1 cellular context compared by ENCODE assay signal in genomic region chr12:88052686-88053085, GRCh38.
TF ChIP-seq lines count a peak whose summit lies in the region.

No MANE protein-coding gene starts in this region.

TF ChIP-seq in K562, 482 proteins besides CTCF, POLR2A, EP300 and RAD21 (continued from another document):
- TF ChIP-seq CTCFL (IDR thresholded peaks at IDR 0.05; ENCODE audit: borderline replicate concordance, insufficient read depth, low read depth, low read length, poor library complexity, severe bottlenecking) (peak; percentile 33), ARID4B (CRISPR knock-in tag; IDR thresholded peaks at IDR 0.05) (no peak), ZNF77 (CRISPR knock-in tag; IDR thresholded peaks at IDR 0.05) (no peak), SAFB2 (IDR thresholded peaks at IDR 0.05; ENCODE audit: borderline replicate concordance, low read depth, low read length, severe bottlenecking) (no peak), FOXJ2 (tag; IDR thresholded peaks at IDR 0.05) (no peak), SMARCA5 (IDR thresholded peaks at IDR 0.05) (no peak), ZSCAN32 (CRISPR knock-in tag; IDR thresholded peaks at IDR 0.05) (no peak), ZNF830 (CRISPR knock-in tag; IDR thresholded peaks at IDR 0.05) (no peak), THRAP3 (IDR thresholded peaks at IDR 0.05; ENCODE audit: borderline replicate concordance) (no peak), PURB (CRISPR knock-in tag; IDR thresholded peaks at IDR 0.05; ENCODE audit: low read depth) (no peak), NR1H2 (CRISPR knock-in tag; IDR thresholded peaks at IDR 0.05) (no peak), MLX (CRISPR knock-in tag; conservative IDR thresholded peaks at IDR 0.05) (no peak), HCFC1 (IDR thresholded peaks at IDR 0.05; ENCODE audit: low read depth, low read length) (no peak), ZNF407 (IDR thresholded peaks at IDR 0.05; ENCODE audit: low read depth) (no peak), ZNF324 (CRISPR knock-in tag; IDR thresholded peaks at IDR 0.05) (no peak), SMC3 (conservative IDR thresholded peaks at IDR 0.05; ENCODE audit: insufficient read depth, low read depth, low read length) (0 out of 2 replicates have a peak, but pooled peaks have one; percentile 5), ZNF239 (CRISPR knock-in tag; IDR thresholded peaks at IDR 0.05) (no peak)
- TF ChIP-seq, protein P1, sequence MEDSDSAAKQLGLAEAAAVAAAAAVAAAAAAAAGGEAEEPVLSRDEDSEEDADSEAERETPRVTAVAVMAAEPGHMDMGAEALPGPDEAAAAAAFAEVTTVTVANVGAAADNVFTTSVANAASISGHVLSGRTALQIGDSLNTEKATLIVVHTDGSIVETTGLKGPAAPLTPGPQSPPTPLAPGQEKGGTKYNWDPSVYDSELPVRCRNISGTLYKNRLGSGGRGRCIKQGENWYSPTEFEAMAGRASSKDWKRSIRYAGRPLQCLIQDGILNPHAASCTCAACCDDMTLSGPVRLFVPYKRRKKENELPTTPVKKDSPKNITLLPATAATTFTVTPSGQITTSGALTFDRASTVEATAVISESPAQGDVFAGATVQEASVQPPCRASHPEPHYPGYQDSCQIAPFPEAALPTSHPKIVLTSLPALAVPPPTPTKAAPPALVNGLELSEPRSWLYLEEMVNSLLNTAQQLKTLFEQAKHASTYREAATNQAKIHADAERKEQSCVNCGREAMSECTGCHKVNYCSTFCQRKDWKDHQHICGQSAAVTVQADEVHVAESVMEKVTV (CRISPR knock-in tag; IDR thresholded peaks at IDR 0.05), result 0 out of 2 replicates have a peak, but pooled peaks have one; percentile 29
- TF ChIP-seq, protein P2, sequence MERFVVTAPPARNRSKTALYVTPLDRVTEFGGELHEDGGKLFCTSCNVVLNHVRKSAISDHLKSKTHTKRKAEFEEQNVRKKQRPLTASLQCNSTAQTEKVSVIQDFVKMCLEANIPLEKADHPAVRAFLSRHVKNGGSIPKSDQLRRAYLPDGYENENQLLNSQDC (CRISPR knock-in tag; IDR thresholded peaks at IDR 0.05), result no peak
TF ChIP-seq in K562: peak in this region for 3.
